In the genomic region with DNA sequence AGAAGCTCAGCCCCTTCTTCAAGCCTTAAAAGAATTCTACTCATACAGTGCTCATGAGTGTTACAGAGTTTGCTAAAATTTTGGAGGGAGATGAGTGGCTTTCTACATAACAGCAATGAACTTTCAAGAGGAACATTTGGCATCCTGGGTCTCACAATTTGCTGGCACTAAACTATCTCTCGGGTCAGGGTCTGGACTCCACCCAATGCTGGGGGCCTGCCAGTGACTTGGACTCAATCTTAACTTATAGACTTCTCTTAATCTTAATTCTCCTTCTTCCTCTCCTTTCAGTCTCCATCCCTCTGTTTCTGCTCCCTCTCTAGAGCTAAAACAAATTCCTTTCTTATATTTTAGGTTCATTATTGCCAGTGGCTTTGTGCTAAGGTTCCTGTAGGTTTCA, we compare ENCODE assay signal across 23 cellular contexts.
"Had no signal": no experiment of that assay in that cellular context is flagged by ENCODE, and none has a peak within 500 bp of the region (broad histone marks: within the 10 kb centered on the region; RNA-seq: fewer than 3 reads in every experiment).

No MANE protein-coding gene starts in this region.

- DNase-seq: activated CD4-positive, alpha-beta T cell treated with anti-CD3 and anti-CD28 coated beads for 4 hours; activated CD8-positive, alpha-beta memory T cell treated with anti-CD3 and anti-CD28 coated beads, Interleukin-2, amount 50 U/mL, for 4 hours; activated CD8-positive, alpha-beta T cell treated with anti-CD3 and anti-CD28 coated beads for 36 hours; activated gamma-delta T cell treated with Interleukin-2 at 50 U/mL for 16 hours; activated naive CD8-positive, alpha-beta T cell treated with anti-CD3 and anti-CD28 coated beads, Interleukin-2, amount 50 U/mL, for 24 hours; activated T-cell treated with anti-CD3 and anti-CD28 coated beads, Interleukin-2, amount 50 U/mL, for 72 hours; amniotic stem cell; NCI-H1092; NCI-H1694; NCI-H2029; NCI-H2107; NCI-H2171 treated with DMSO at 0.1 percent for 48 hours; NCI-H226; NCI-H526 treated with DMSO at 0.1 percent for 48 hours; NCI-H82; NK-92 treated with Interleukin-12 subunit alpha and Interleukin-12 subunit beta, amount 100 ng/mL, for 24 hours; PC-3; SW 1271 had no signal

- H3K4me3 Mint-ChIP-seq: activated CD8-positive, alpha-beta T cell treated with anti-CD3 and anti-CD28 coated beads for 36 hours; activated naive CD4-positive, alpha-beta T cell treated with anti-CD3 and anti-CD28 coated beads, Interleukin-2, amount 50 U/mL, for 24 hours; activated naive CD8-positive, alpha-beta T cell treated with anti-CD3 and anti-CD28 coated beads, Interleukin-2, amount 50 U/mL, for 24 hours; activated T-cell treated with anti-CD3 and anti-CD28 coated beads, Interleukin-2, amount 50 U/mL, for 72 hours; brain had no signal

- H3K27ac Mint-ChIP-seq: activated CD8-positive, alpha-beta T cell treated with anti-CD3 and anti-CD28 coated beads for 36 hours; activated naive CD4-positive, alpha-beta T cell treated with anti-CD3 and anti-CD28 coated beads, Interleukin-2, amount 50 U/mL, for 24 hours; activated naive CD8-positive, alpha-beta T cell treated with anti-CD3 and anti-CD28 coated beads, Interleukin-2, amount 50 U/mL, for 24 hours; activated T-cell treated with anti-CD3 and anti-CD28 coated beads, Interleukin-2, amount 50 U/mL, for 72 hours; activated T-helper 2 cell treated with anti-CD3 and anti-CD28 coated beads, Interferon-gamma antibody, Interleukin-2, Interleukin-4, amounts not matched to agents 10 μg/mL and 5 μg/mL and 100 μg/mL, durations not matched to agents 14 hours and 24 hours and 36 hours had no signal

- H3K27me3 Mint-ChIP-seq: brain had no signal

- H3K4me3 ChIP-seq: SK-N-MC had no signal

- H3K27ac ChIP-seq: SK-N-MC had no signal

- H3K9me3 Mint-ChIP-seq: activated CD8-positive, alpha-beta T cell treated with anti-CD3 and anti-CD28 coated beads for 36 hours; activated naive CD4-positive, alpha-beta T cell treated with anti-CD3 and anti-CD28 coated beads, Interleukin-2, amount 50 U/mL, for 24 hours; activated naive CD8-positive, alpha-beta T cell treated with anti-CD3 and anti-CD28 coated beads, Interleukin-2, amount 50 U/mL, for 24 hours; activated T-cell treated with anti-CD3 and anti-CD28 coated beads, Interleukin-2, amount 50 U/mL, for 72 hours; activated T-helper 2 cell treated with anti-CD3 and anti-CD28 coated beads, Interferon-gamma antibody, Interleukin-2, Interleukin-4, amounts not matched to agents 10 μg/mL and 5 μg/mL and 100 μg/mL, durations not matched to agents 14 hours and 24 hours and 36 hours; brain had no signal

- H3K36me3 Mint-ChIP-seq: activated naive CD4-positive, alpha-beta T cell treated with anti-CD3 and anti-CD28 coated beads, Interleukin-2, amount 50 U/mL, for 24 hours; brain had no signal

- ATAC-seq: activated CD4-positive, CD25-positive, alpha-beta regulatory T cell treated with anti-CD3 and anti-CD28 coated beads, Interleukin-2, amount 50 U/mL, for 24 hours; activated CD8-positive, alpha-beta T cell treated with anti-CD3 and anti-CD28 coated beads for 36 hours; activated naive CD8-positive, alpha-beta T cell treated with anti-CD3 and anti-CD28 coated beads, Interleukin-2, amount 50 U/mL, for 24 hours; activated T-cell treated with anti-CD3 and anti-CD28 coated beads, Interleukin-2, amount 50 U/mL, for 72 hours; PC-3 had no signal
